Comparison of ENCODE assay signal across 9 cellular contexts in the genomic region with DNA sequence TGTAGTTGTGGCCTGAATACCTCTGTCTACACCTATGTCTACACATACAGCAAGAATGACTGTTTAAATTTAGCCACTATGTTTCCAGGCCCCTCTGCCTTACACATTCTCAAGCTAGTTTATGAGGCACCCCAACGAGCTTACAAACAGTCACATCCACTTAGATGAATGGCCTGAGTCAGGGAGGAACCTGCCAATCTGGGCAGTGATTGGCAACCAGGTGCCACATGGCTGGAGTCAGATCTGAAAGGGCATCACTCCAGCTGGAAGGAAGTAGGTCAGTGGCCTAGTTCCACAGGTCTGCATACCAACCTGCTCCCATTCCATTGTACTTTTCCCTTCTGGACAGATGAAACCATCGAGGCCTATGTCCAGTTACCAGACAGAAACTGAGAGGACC.
A peak's percentile ranks its signal among the peaks of the same experiment; 100 is the strongest.
DNase-seq lines count a peak whose midpoint lies in the region; FAIRE-seq and TF ChIP-seq lines count a peak whose summit lies in the region.
"Had no signal": no experiment of that assay in that cellular context is flagged by ENCODE, and none has a peak within 500 bp of the region (broad histone marks: within the 10 kb centered on the region; RNA-seq: fewer than 3 reads in every experiment).

No MANE protein-coding gene starts in this region.

- H3K27me3 ChIP-seq in CD8-positive, alpha-beta memory T cell (ENCODE audit: insufficient read depth, low read length, poor library complexity, severe bottlenecking), result no peaks in the 10 kb centered on the region
- H3K27me3 ChIP-seq in bronchial epithelial cell (ENCODE audit: control insufficient read depth, insufficient read depth, low read length), result no peaks in the 10 kb centered on the region

- FAIRE-seq in bronchial epithelial cell (lab: Jason Lieb, UNC), result peak; percentile 66

- H3K36me3 ChIP-seq in CD8-positive, alpha-beta memory T cell (ENCODE audit: insufficient read depth, low read length), result no peaks in the 10 kb centered on the region
- H3K36me3 ChIP-seq in KOPT-K1 (ENCODE audit: insufficient read depth, low read length) (no peaks in the 10 kb centered on the region), bronchial epithelial cell (ENCODE audit: control insufficient read depth, insufficient read depth, low read length) (no peaks in the 10 kb centered on the region)

- H3K27ac Mint-ChIP-seq in CD8-positive, alpha-beta memory T cell, result peak overlapping the region; percentile 86 to 99 (median 91)
- H3K27ac Mint-ChIP-seq in neural crest cell (ENCODE audit: unreplicated experiment), result peak overlapping the region; percentile 35

- TF ChIP-seq CTCF in bronchial epithelial cell (IDR thresholded peaks at IDR 0.05; ENCODE audit: insufficient read depth, low read length, severe bottlenecking) (no peak), neural crest cell (conservative IDR thresholded peaks at IDR 0.05) (no peak)

- peak overlapping the region in 5 of 7 donors; percentile 26 to 57 (median 48) for H3K4me3 Mint-ChIP-seq in CD8-positive, alpha-beta memory T cell
- H3K4me3 Mint-ChIP-seq in neural crest cell, result no peak overlapping the region

- no peak overlapping the region for H3K27ac ChIP-seq in CD8-positive, alpha-beta memory T cell (ENCODE audit: low read depth, low read length)
- peak overlapping the region; percentile 95 for H3K27ac ChIP-seq in KOPT-K1 (ENCODE audit: low read depth, low read length, poor library complexity, severe bottlenecking)

- no peaks in the 10 kb centered on the region for H3K9me3 Mint-ChIP-seq in CD8-positive, alpha-beta memory T cell
- no peaks in the 10 kb centered on the region for H3K9me3 Mint-ChIP-seq in neural crest cell

- CTCF ChIA-PET in CD8-positive, alpha-beta memory T cell (lab: Charles Lee), result no interaction called here

- peaks cover 5 to 18% (median 8%) of the 10 kb centered on the region in 3 donors for H3K36me3 Mint-ChIP-seq in CD8-positive, alpha-beta memory T cell
- H3K36me3 Mint-ChIP-seq in neural crest cell (ENCODE audit: low read depth), result no peaks in the 10 kb centered on the region

- DNase-seq in CD8-positive, alpha-beta memory T cell, result no peak
- DNase-seq in bronchial epithelial cell (ENCODE audit: low read depth) (no peak), neural crest cell (ENCODE audit: low read depth, low spot score) (no peak), RPMI8226 (no peak), DMS53 treated with DMSO at 0.1 percent for 48 hours (lab: John Stamatoyannopoulos, UW; ENCODE audit: unreplicated experiment) (no peak), dedifferentiated amniotic fluid mesenchymal stem cell (ENCODE audit: extremely low spot score) (no peak)
- DNase-seq: COR-L47, OCI-M1 had no signal

- H3K9me3 ChIP-seq in CD8-positive, alpha-beta memory T cell (ENCODE audit: low read length), result no peaks in the 10 kb centered on the region
- no peaks in the 10 kb centered on the region for H3K9me3 ChIP-seq in KOPT-K1 (ENCODE audit: insufficient read depth, low read length, poor library complexity, severe bottlenecking)

- H3K27me3 Mint-ChIP-seq in CD8-positive, alpha-beta memory T cell, result peaks cover 0 to 2% of the 10 kb centered on the region in 2 donors
- no peaks in the 10 kb centered on the region for H3K27me3 Mint-ChIP-seq in neural crest cell (ENCODE audit: low read depth)

- POLR2A ChIA-PET in CD8-positive, alpha-beta memory T cell (lab: Charles Lee), result no interaction called here

- H3K4me1 Mint-ChIP-seq in CD8-positive, alpha-beta memory T cell, result peaks cover 90 to 99% (median 99%) of the 10 kb centered on the region in 3 donors
- peaks cover 9% of the 10 kb centered on the region for H3K4me1 Mint-ChIP-seq in neural crest cell

- H3K4me1 ChIP-seq in CD8-positive, alpha-beta memory T cell (ENCODE audit: insufficient read depth, low read length), result peaks cover 99% of the 10 kb centered on the region

- H3K4me3 ChIP-seq in CD8-positive, alpha-beta memory T cell (ENCODE audit: low read length), result peak overlapping the region; percentile 35
- no peak overlapping the region for H3K4me3 ChIP-seq in bronchial epithelial cell (ENCODE audit: low read depth, low read length)
